In the genomic region with DNA sequence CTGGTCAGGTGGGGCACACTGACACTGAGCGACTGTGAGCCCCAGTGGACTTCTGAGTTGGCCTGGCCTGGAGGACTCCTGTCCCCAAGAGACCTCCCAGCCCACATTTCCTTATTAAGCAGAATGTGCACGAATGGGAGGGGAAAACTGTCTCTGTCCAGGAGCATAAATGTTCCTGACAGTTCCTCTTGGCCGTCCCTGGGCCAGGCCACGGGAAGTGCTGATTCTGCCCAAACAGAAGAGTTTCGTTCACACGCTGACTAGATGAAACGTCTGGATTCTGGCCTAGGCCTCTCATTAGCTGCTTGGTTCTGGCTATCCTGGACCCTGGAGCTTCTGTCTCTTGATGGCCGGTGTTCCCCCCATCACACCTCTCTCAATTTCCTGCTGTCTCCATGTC, we compare ENCODE assay signal across 25 cellular contexts. TPM values are rescaled to one million over a fixed set of nuclear protein-coding genes. Genes with fewer than 3 reads are reported as not detected.
DNase-seq lines count a peak whose midpoint lies in the region; ATAC-seq, FAIRE-seq and TF ChIP-seq lines count a peak whose summit lies in the region.
"Had no signal": no experiment of that assay in that cellular context is flagged by ENCODE, and none has a peak within 500 bp of the region (broad histone marks: within the 10 kb centered on the region; RNA-seq: fewer than 3 reads in every experiment).

No MANE protein-coding gene starts in this region.

- CTCF ChIA-PET in HepG2 (lab: Yijun Ruan, JAX; ENCODE audit: low intra/inter-chr PET ratio, low total read pairs) = no interaction called here

- no peaks in the 10 kb centered on the region for H3K9me3 ChIP-seq in right lobe of liver
- no peaks in the 10 kb centered on the region for H3K9me3 ChIP-seq in HepG2 (ENCODE audit: low read length)
- no peaks in the 10 kb centered on the region for H3K9me3 ChIP-seq in spleen
- H3K9me3 ChIP-seq: A549; BE2C; BLaER1 treated with 17β-estradiol and CSF1 and Interleukin-3, amounts not matched to agents 10 nM and 100 nM had no signal

- H3K4me3 ChIP-seq in right lobe of liver (no peak overlapping the region), HepG2 (replicated peaks in 1 of 3; ENCODE audit: insufficient read depth in 1 of 3, low read depth in 2 of 3, low read length in 3 of 3) (no peak overlapping the region), spleen (no peak overlapping the region)
- H3K4me3 ChIP-seq: A549; BLaER1 treated with 17β-estradiol and CSF1 and Interleukin-3, amounts not matched to agents 10 nM and 100 nM; GM12878; GM23338 had no signal

- no peak overlapping the region for H3K27ac ChIP-seq in right lobe of liver
- H3K27ac ChIP-seq in HepG2 (ENCODE audit: extremely low read length, insufficient read depth, low read length) = no peak overlapping the region
- no peak overlapping the region for H3K27ac ChIP-seq in spleen
- H3K27ac ChIP-seq: A549; BLaER1 treated with 17β-estradiol and CSF1 and Interleukin-3, amounts not matched to agents 10 nM and 100 nM had no signal

- H2AFZ ChIP-seq in HepG2 (ENCODE audit: low read length) = no peak overlapping the region
- H2AFZ ChIP-seq: GM23338 had no signal

- no peaks in the 10 kb centered on the region for H3K36me3 ChIP-seq in right lobe of liver
- H3K36me3 ChIP-seq in HepG2 (replicated peaks in 1 of 2; ENCODE audit: control insufficient read depth in 1 of 2, insufficient read depth in 2 of 2, low read length in 2 of 2) = no peaks in the 10 kb centered on the region; a peak in 2 of 5 replicates
- no peaks in the 10 kb centered on the region for H3K36me3 ChIP-seq in spleen
- H3K36me3 ChIP-seq: BE2C; BLaER1 treated with 17β-estradiol and CSF1 and Interleukin-3, amounts not matched to agents 10 nM and 100 nM had no signal

- BruUV-seq in HepG2 (replicated peaks; lab: Mats Ljungman, UMichigan) = no TSS peak

- H3K4me1 ChIP-seq in right lobe of liver (peaks cover 0 to 9% (median 0%) of the 10 kb centered on the region in 4 donors), HepG2 (ENCODE audit: insufficient read depth, low read length) (peaks cover 26% of the 10 kb centered on the region), spleen (no peaks in the 10 kb centered on the region)
- H3K4me1 ChIP-seq: A549, BE2C had no signal

- no peak overlapping the region for H3K4me3 Mint-ChIP-seq in nephron progenitor cell
- no peak overlapping the region for H3K4me3 Mint-ChIP-seq in activated T-helper 17 cell treated with anti-CD3 and anti-CD28 coated beads, Interleukin-2, amount 50 U/mL, for 72 hours
- H3K4me3 Mint-ChIP-seq: CD14-positive monocyte; CD4-positive, alpha-beta T cell; CD8-positive, alpha-beta memory T cell; GM23338; H9 had no signal

- no peak for TF ChIP-seq EP300 in HepG2 (IDR thresholded peaks at IDR 0.05; ENCODE audit: low read depth in 2 of 2, low read length in 2 of 2)
- TF ChIP-seq EP300 in HepG2 (CRISPR knock-in tag; IDR thresholded peaks at IDR 0.05; ENCODE audit: borderline replicate concordance) = no peak

- TF ChIP-seq CTCF in right lobe of liver (IDR thresholded peaks at IDR 0.05) (no peak), HepG2 (CRISPR knock-in tag; IDR thresholded peaks at IDR 0.05) (no peak), nephron progenitor cell (IDR thresholded peaks at IDR 0.05) (no peak), spleen (IDR thresholded peaks at IDR 0.05 in 8 of 11, conservative IDR thresholded peaks at IDR 0.05 in 3 of 11) (no peak)

- H3K4me1 Mint-ChIP-seq in nephron progenitor cell = peaks cover 20% of the 10 kb centered on the region
- no peaks in the 10 kb centered on the region for H3K4me1 Mint-ChIP-seq in activated T-helper 17 cell treated with anti-CD3 and anti-CD28 coated beads, Interleukin-2, amount 50 U/mL, for 72 hours
- H3K4me1 Mint-ChIP-seq: CD14-positive monocyte; CD8-positive, alpha-beta memory T cell; GM23338; H9 had no signal

- no peaks in the 10 kb centered on the region for H3K79me2 ChIP-seq in HepG2 (ENCODE audit: insufficient read depth, low read length)

- H3K4me2 ChIP-seq in HepG2 (ENCODE audit: low read depth, low read length) = no peak overlapping the region
- H3K4me2 ChIP-seq: A549, GM23338 had no signal

- in situ Hi-C loops in HepG2 (cut with HindIII; ENCODE audit: extremely low pct_ligation_motif_present, low pct_unique_long_range_greater_than_20kb) = no loop called here

- peak in 3 of 4 donors; percentile 11 to 69 (median 23) for ATAC-seq in right lobe of liver
- no peak for ATAC-seq in HepG2
- no peak for ATAC-seq in activated T-helper 17 cell treated with anti-CD3 and anti-CD28 coated beads, Interleukin-2, amount 50 U/mL, for 72 hours (replicated peaks)
- ATAC-seq in HG03342 (IDR thresholded peaks at IDR 0.05; ENCODE audit: unreplicated experiment) = no peak
- ATAC-seq: A549, GM12878, GM23338, HCT116 had no signal

- no peaks in the 10 kb centered on the region for H3K36me3 Mint-ChIP-seq in nephron progenitor cell (ENCODE audit: low read depth)
- H3K36me3 Mint-ChIP-seq in activated T-helper 17 cell treated with anti-CD3 and anti-CD28 coated beads, Interleukin-2, amount 50 U/mL, for 72 hours (ENCODE audit: low read depth) = no peaks in the 10 kb centered on the region
- H3K36me3 Mint-ChIP-seq: CD14-positive monocyte; CD8-positive, alpha-beta memory T cell had no signal

- intact Hi-C loops in right lobe of liver (cut with DNase I) = no loop called here
- intact Hi-C loops in HepG2 (cut with micrococcal nuclease; ENCODE audit: unreplicated experiment) = no loop called here
- intact Hi-C loops in spleen (cut with DNase I; ENCODE audit: low total_unique reads) = no loop called here

- POLR2A ChIA-PET in HepG2 (lab: Yijun Ruan, JAX) = no interaction called here

- H3K9ac ChIP-seq in HepG2 (ENCODE audit: insufficient read depth, low read depth, low read length) = no peak overlapping the region
- H3K9ac ChIP-seq: BLaER1 treated with 17β-estradiol and CSF1 and Interleukin-3, amounts not matched to agents 10 nM and 100 nM had no signal

- no peak for FAIRE-seq in HepG2 (lab: Jason Lieb, UNC)
- FAIRE-seq: A549, D721Med, GM12878 had no signal

- WGBS in right lobe of liver (ENCODE audit: insufficient coverage, low coverage, low lambda C conversion rate, missing lambda C conversion rate) = 81% methylated on average over 6 of the region's 8 CpGs
- WGBS in HepG2 (ENCODE audit: low lambda C conversion rate) = 93% methylated on average over 6 of the region's 8 CpGs
- 72 to 82% (median 75%) methylated on average over 7 to 8 of the region's 8 CpGs for WGBS in spleen, 5 donors

- H3K27me3 ChIP-seq in right lobe of liver = no peaks in the 10 kb centered on the region
- H3K27me3 ChIP-seq in HepG2 (ENCODE audit: control insufficient read depth in 1 of 2, insufficient read depth in 2 of 2, low read length in 2 of 2) = no peaks in the 10 kb centered on the region
- no peaks in the 10 kb centered on the region for H3K27me3 ChIP-seq in spleen (replicated peaks in 1 of 7)
- H3K27me3 ChIP-seq: BE2C; BLaER1 treated with 17β-estradiol and CSF1 and Interleukin-3, amounts not matched to agents 10 nM and 100 nM had no signal

- no peaks in the 10 kb centered on the region for H3K9me3 Mint-ChIP-seq in nephron progenitor cell
- no peaks in the 10 kb centered on the region for H3K9me3 Mint-ChIP-seq in activated T-helper 17 cell treated with anti-CD3 and anti-CD28 coated beads, Interleukin-2, amount 50 U/mL, for 72 hours
- H3K9me3 Mint-ChIP-seq: CD4-positive, alpha-beta T cell; CD8-positive, alpha-beta memory T cell; GM23338; H9 had no signal

- no peak for TF ChIP-seq RAD21 in HepG2 (CRISPR knock-in tag; IDR thresholded peaks at IDR 0.05)

- H3K27ac Mint-ChIP-seq in nephron progenitor cell = peak overlapping the region; percentile 80
- H3K27ac Mint-ChIP-seq in activated T-helper 17 cell treated with anti-CD3 and anti-CD28 coated beads, Interleukin-2, amount 50 U/mL, for 72 hours = no peak overlapping the region
- H3K27ac Mint-ChIP-seq: CD4-positive, alpha-beta T cell; GM23338; H9 had no signal

- H4K20me1 ChIP-seq in HepG2 (ENCODE audit: insufficient read depth, low read length) = no peaks in the 10 kb centered on the region
- H4K20me1 ChIP-seq: BLaER1 treated with 17β-estradiol and CSF1 and Interleukin-3, amounts not matched to agents 10 nM and 100 nM had no signal

- H3K27me3 Mint-ChIP-seq in nephron progenitor cell (ENCODE audit: low read depth, poor library complexity) = peaks cover 11% of the 10 kb centered on the region
- H3K27me3 Mint-ChIP-seq in activated T-helper 17 cell treated with anti-CD3 and anti-CD28 coated beads, Interleukin-2, amount 50 U/mL, for 72 hours = no peaks in the 10 kb centered on the region
- H3K27me3 Mint-ChIP-seq: CD4-positive, alpha-beta T cell; CD8-positive, alpha-beta memory T cell had no signal

- no peak for TF ChIP-seq POLR2A in right lobe of liver (IDR thresholded peaks at IDR 0.05)
- TF ChIP-seq POLR2A in HepG2 (IDR thresholded peaks at IDR 0.05; ENCODE audit: insufficient read depth in 1 of 2, low read depth in 2 of 2, low read length in 2 of 2) = no peak
- TF ChIP-seq POLR2A in spleen (IDR thresholded peaks at IDR 0.05) = no peak

- DNase-seq in right lobe of liver = no peak
- DNase-seq in HepG2 (ENCODE audit: low spot score) = no peak
- DNase-seq in nephron progenitor cell = no peak
- peak; percentile 49 for DNase-seq in spleen
- DNase-seq in NCI-H226 = no peak
- DNase-seq: 8988T; ACHN; AML-193; BE2C; CD4-positive, alpha-beta T cell; CD8-positive, alpha-beta memory T cell; DMS 273 treated with DMSO at 0.1 percent for 48 hours; DMS79; EL; GDM1; H9 had no signal

RNA-seq across cellular contexts. Expression of a gene that starts 29.5 kb away (rescaled TPM):
- 100 to 1,000 TPM in 2 of 6 experiments, 10 to 100 TPM in 4; 60.9 to 114 (median 90.5) TPM for total RNA-seq in right lobe of liver
- total RNA-seq in HepG2 (2016; rRNA removed; fragmentation: Illumina TruSeq; extraction: Trizol) = 116 and 130 TPM in 2 replicates
- total RNA-seq in HepG2 (2016; cell fraction: cytosol; rRNA removed; fragmentation: Illumina TruSeq; extraction: Trizol; ENCODE audit: low read depth) = 32.8 and 39.1 TPM in 2 replicates
- total RNA-seq in HepG2 (2016; cell fraction: insoluble cytoplasmic fraction; rRNA removed; fragmentation: Illumina TruSeq; extraction: Trizol) = 118 and 134 TPM in 2 replicates
- total RNA-seq in HepG2 (2016; cell fraction: membrane; rRNA removed; fragmentation: Illumina TruSeq; extraction: Trizol) = 57.5 and 60.4 TPM in 2 replicates
- total RNA-seq in HepG2 (2016; cell fraction: nucleus; rRNA removed; fragmentation: Illumina TruSeq; extraction: Trizol) = 99.4 and 109 TPM in 2 replicates
- 116 and 123 TPM in 2 replicates for polyA plus RNA-seq in HepG2 (2011; rRNA removed)
- polyA plus RNA-seq in HepG2 (2011; cell fraction: cytosol; rRNA removed) = 95.0 and 116 TPM in 2 replicates
- polyA plus RNA-seq in HepG2 (2011; cell fraction: nucleus; rRNA removed) = 227 and 231 TPM in 2 replicates
- 110 and 113 TPM in 2 replicates for polyA plus RNA-seq in HepG2 (2012)
- polyA plus RNA-seq in HepG2 (2016; cell fraction: cytosol; fragmentation: Illumina TruSeq; extraction: Trizol; ENCODE audit: low read depth) = 22.6 and 23.9 TPM in 2 replicates
- polyA plus RNA-seq in HepG2 (2016; cell fraction: insoluble cytoplasmic fraction; fragmentation: Illumina TruSeq; extraction: Trizol; ENCODE audit: low read depth) = 87.5 and 96.0 TPM in 2 replicates
- polyA plus RNA-seq in HepG2 (2016; cell fraction: membrane; fragmentation: Illumina TruSeq; extraction: Trizol; ENCODE audit: low read depth) = 27.9 and 31.1 TPM in 2 replicates
- 137 and 152 TPM in 2 replicates for polyA plus RNA-seq in HepG2 (2016; cell fraction: nucleus; fragmentation: Illumina TruSeq; extraction: Trizol; ENCODE audit: insufficient read depth, low read depth)
- polyA minus RNA-seq in HepG2 (2011; rRNA and poly(A)+ RNA removed; ENCODE audit: low replicate concordance) = 481 and 533 TPM in 2 replicates
- polyA minus RNA-seq in HepG2 (2011; cell fraction: cytosol; rRNA and poly(A)+ RNA removed) = 94.8 and 99.0 TPM in 2 replicates
- polyA minus RNA-seq in HepG2 (2011; cell fraction: nucleus; rRNA and poly(A)+ RNA removed) = 120 and 143 TPM in 2 replicates
- 10 to 100 TPM; 63.1 to 89.5 (median 78.7) TPM for total RNA-seq in spleen
- polyA plus RNA-seq in spleen = 10 to 100 TPM; 29.6 to 46.0 (median 42.7) TPM
- 100 to 1,000 TPM in 1 of 2 donors, 10 to 100 TPM in 1; 88.6 to 184 TPM for total RNA-seq in activated T-helper 17 cell treated with anti-CD3 and anti-CD28 coated beads, Interleukin-2, amount 50 U/mL, for 72 hours

RNA-seq across cellular contexts. Expression of a gene that starts 44.6 kb away (rescaled TPM):
- total RNA-seq in right lobe of liver (100 to 1,000 TPM; 321 to 695 (median 632) TPM), HepG2 (2016; rRNA removed; fragmentation: Illumina TruSeq; extraction: Trizol) (26.7 and 189 TPM in 2 replicates), spleen (10 to 100 TPM; 17.0 to 26.9 (median 21.1) TPM)
- total RNA-seq in HepG2 (2016; cell fraction: cytosol; rRNA removed; fragmentation: Illumina TruSeq; extraction: Trizol; ENCODE audit: low read depth) = 15.3 and 18.3 TPM in 2 replicates
- 25.3 and 197 TPM in 2 replicates for total RNA-seq in HepG2 (2016; cell fraction: insoluble cytoplasmic fraction; rRNA removed; fragmentation: Illumina TruSeq; extraction: Trizol)
- 14.6 and 16.5 TPM in 2 replicates for total RNA-seq in HepG2 (2016; cell fraction: membrane; rRNA removed; fragmentation: Illumina TruSeq; extraction: Trizol)
- total RNA-seq in HepG2 (2016; cell fraction: nucleus; rRNA removed; fragmentation: Illumina TruSeq; extraction: Trizol) = 267 and 300 TPM in 2 replicates
- polyA plus RNA-seq in HepG2 (2011; rRNA removed) (452 and 686 TPM in 2 replicates), spleen (10 to 100 TPM; 28.0 to 65.8 (median 43.4) TPM)
- 174 and 178 TPM in 2 replicates for polyA plus RNA-seq in HepG2 (2011; cell fraction: cytosol; rRNA removed)
- polyA plus RNA-seq in HepG2 (2011; cell fraction: nucleus; rRNA removed) = 7,383 and 7,818 TPM in 2 replicates
- 313 and 330 TPM in 2 replicates for polyA plus RNA-seq in HepG2 (2012)
- 6.2 and 6.6 TPM in 2 replicates for polyA plus RNA-seq in HepG2 (2016; cell fraction: cytosol; fragmentation: Illumina TruSeq; extraction: Trizol; ENCODE audit: low read depth)
- polyA plus RNA-seq in HepG2 (2016; cell fraction: insoluble cytoplasmic fraction; fragmentation: Illumina TruSeq; extraction: Trizol; ENCODE audit: low read depth) = 20.9 and 21.3 TPM in 2 replicates
- polyA plus RNA-seq in HepG2 (2016; cell fraction: membrane; fragmentation: Illumina TruSeq; extraction: Trizol; ENCODE audit: low read depth) = 9.6 and 10.0 TPM in 2 replicates
- polyA plus RNA-seq in HepG2 (2016; cell fraction: nucleus; fragmentation: Illumina TruSeq; extraction: Trizol; ENCODE audit: insufficient read depth, low read depth) = 695 and 762 TPM in 2 replicates
- 3.2 and 148 TPM in 2 replicates for polyA minus RNA-seq in HepG2 (2011; rRNA and poly(A)+ RNA removed; ENCODE audit: low replicate concordance)
- 42.2 and 50.5 TPM in 2 replicates for polyA minus RNA-seq in HepG2 (2011; cell fraction: cytosol; rRNA and poly(A)+ RNA removed)
- polyA minus RNA-seq in HepG2 (2011; cell fraction: nucleus; rRNA and poly(A)+ RNA removed) = 323 and 384 TPM in 2 replicates
- total RNA-seq in activated T-helper 17 cell treated with anti-CD3 and anti-CD28 coated beads, Interleukin-2, amount 50 U/mL, for 72 hours = 10 to 100 TPM in 1 of 2 donors, 1 to 10 TPM in 1; 8.4 to 28.2 TPM

RNA-seq across cellular contexts. Expression of a gene that starts 44.7 kb away (rescaled TPM):
- total RNA-seq in right lobe of liver = 10 to 100 TPM; 32.4 to 48.3 (median 39.9) TPM
- 16.1 and 29.9 TPM in 2 replicates for total RNA-seq in HepG2 (2016; rRNA removed; fragmentation: Illumina TruSeq; extraction: Trizol)
- total RNA-seq in HepG2 (2016; cell fraction: cytosol; rRNA removed; fragmentation: Illumina TruSeq; extraction: Trizol; ENCODE audit: low read depth) = 7.6 and 8.9 TPM in 2 replicates
- total RNA-seq in HepG2 (2016; cell fraction: insoluble cytoplasmic fraction; rRNA removed; fragmentation: Illumina TruSeq; extraction: Trizol) = 12.8 and 27.1 TPM in 2 replicates
- 10.8 and 12.7 TPM in 2 replicates for total RNA-seq in HepG2 (2016; cell fraction: membrane; rRNA removed; fragmentation: Illumina TruSeq; extraction: Trizol)
- total RNA-seq in HepG2 (2016; cell fraction: nucleus; rRNA removed; fragmentation: Illumina TruSeq; extraction: Trizol) = 28.7 and 34.7 TPM in 2 replicates
- polyA plus RNA-seq in HepG2 (2011; rRNA removed) = 82.2 and 91.9 TPM in 2 replicates
- polyA plus RNA-seq in HepG2 (2011; cell fraction: cytosol; rRNA removed) = 37.9 and 55.2 TPM in 2 replicates
- polyA plus RNA-seq in HepG2 (2011; cell fraction: nucleus; rRNA removed) = 455 and 594 TPM in 2 replicates
- polyA plus RNA-seq in HepG2 (2012) = 27.9 and 34.2 TPM in 2 replicates
- polyA plus RNA-seq in HepG2 (2016; cell fraction: cytosol; fragmentation: Illumina TruSeq; extraction: Trizol; ENCODE audit: low read depth) = 8.1 and 10.5 TPM in 2 replicates
- polyA plus RNA-seq in HepG2 (2016; cell fraction: insoluble cytoplasmic fraction; fragmentation: Illumina TruSeq; extraction: Trizol; ENCODE audit: low read depth) = 17.1 and 25.1 TPM in 2 replicates
- 14.9 and 15.8 TPM in 2 replicates for polyA plus RNA-seq in HepG2 (2016; cell fraction: membrane; fragmentation: Illumina TruSeq; extraction: Trizol; ENCODE audit: low read depth)
- 108 and 116 TPM in 2 replicates for polyA plus RNA-seq in HepG2 (2016; cell fraction: nucleus; fragmentation: Illumina TruSeq; extraction: Trizol; ENCODE audit: insufficient read depth, low read depth)
- 88.9 and 105 TPM in 2 replicates for polyA minus RNA-seq in HepG2 (2011; rRNA and poly(A)+ RNA removed; ENCODE audit: low replicate concordance)
- polyA minus RNA-seq in HepG2 (2011; cell fraction: cytosol; rRNA and poly(A)+ RNA removed) = 26.2 and 30.5 TPM in 2 replicates
- polyA minus RNA-seq in HepG2 (2011; cell fraction: nucleus; rRNA and poly(A)+ RNA removed) = 55.9 and 56.4 TPM in 2 replicates
- 10 to 100 TPM; 34.9 to 57.5 (median 48.1) TPM for total RNA-seq in spleen
- polyA plus RNA-seq in spleen = 10 to 100 TPM; 11.6 to 22.5 (median 18.0) TPM
- total RNA-seq in activated T-helper 17 cell treated with anti-CD3 and anti-CD28 coated beads, Interleukin-2, amount 50 U/mL, for 72 hours = 10 to 100 TPM; 22.8 to 44.5 TPM

Comparison
In these comparisons a context has a peak if more than half of its experiments do, and no peak if none do; other contexts are left out.
1. ATAC-seq: peak in right lobe of liver (3 of 4); none in HepG2 (single experiment), activated T-helper 17 cell treated with anti-CD3 and anti-CD28 coated beads, Interleukin-2, amount 50 U/mL, for 72 hours (single experiment) and HG03342 (single experiment).